In genomic region chr11:58923300-58923788, GRCh38 we compare ENCODE assay signal across 9 cellular contexts. TPM values are rescaled to one million over a fixed set of nuclear protein-coding genes. Genes with fewer than 3 reads are reported as not detected.
A peak's percentile ranks its signal among the peaks of the same experiment; 100 is the strongest.
DNase-seq lines count a peak whose midpoint lies in the region; ATAC-seq and TF ChIP-seq lines count a peak whose summit lies in the region.
"Had no signal": no experiment of that assay in that cellular context is flagged by ENCODE, and none has a peak within 500 bp of the region (broad histone marks: within the 10 kb centered on the region; RNA-seq: fewer than 3 reads in every experiment).

No MANE protein-coding gene starts in this region.

- H3K9me3 ChIP-seq in CD4-positive, CD25-positive, alpha-beta regulatory T cell (ENCODE audit: control insufficient read depth in 2 of 2, low read length in 2 of 2), result no peaks in the 10 kb centered on the region

- H3K27ac Mint-ChIP-seq in CD4-positive, CD25-positive, alpha-beta regulatory T cell, result peak overlapping the region in 1 of 3 donors; percentile 40
- H3K27ac Mint-ChIP-seq in nephron, result peak overlapping the region; percentile 17 to 81 (median 58)

- DNase-seq in CD4-positive, CD25-positive, alpha-beta regulatory T cell, result peak in 2 of 3 donors; percentile 4 to 44
- DNase-seq in NCI-H748 (lab: John Stamatoyannopoulos, UW; ENCODE audit: unreplicated experiment), result peak; percentile 71
- DNase-seq in choroid plexus epithelial cell (ENCODE audit: low read depth), result peak; percentile 35
- no peak for DNase-seq in NCI-H2196 (lab: John Stamatoyannopoulos, UW; ENCODE audit: unreplicated experiment)
- no peak for DNase-seq in ureter (ENCODE audit: low spot score)

- ATAC-seq in CD4-positive, CD25-positive, alpha-beta regulatory T cell (ENCODE audit: low read depth in 2 of 2), result no peak
- ATAC-seq in GM18502 (IDR thresholded peaks at IDR 0.05; ENCODE audit: poor library complexity, unreplicated experiment), result peak; percentile 87
- peak; percentile 84 for ATAC-seq in HG02798 (IDR thresholded peaks at IDR 0.05; ENCODE audit: poor library complexity, unreplicated experiment)

- H3K36me3 Mint-ChIP-seq in CD4-positive, CD25-positive, alpha-beta regulatory T cell, result no peaks in the 10 kb centered on the region
- no peaks in the 10 kb centered on the region for H3K36me3 Mint-ChIP-seq in nephron (ENCODE audit: low read depth)

- H3K27ac ChIP-seq in CD4-positive, CD25-positive, alpha-beta regulatory T cell (ENCODE audit: insufficient read depth, low read length, poor library complexity, severe bottlenecking), result no peak overlapping the region

- TF ChIP-seq CTCF in choroid plexus epithelial cell (conservative IDR thresholded peaks at IDR 0.05; ENCODE audit: low read depth, low read length), result peak; percentile 38
- TF ChIP-seq CTCF in nephron (IDR thresholded peaks at IDR 0.05; ENCODE audit: unreplicated experiment in 3 of 3), result peak; percentile 37 to 45 (median 39)

- H3K4me1 Mint-ChIP-seq in CD4-positive, CD25-positive, alpha-beta regulatory T cell, result peaks cover 0 to 19% (median 4%) of the 10 kb centered on the region in 4 donors
- peaks cover 31% of the 10 kb centered on the region for H3K4me1 Mint-ChIP-seq in nephron

- peaks cover 6% of the 10 kb centered on the region for H3K27me3 ChIP-seq in CD4-positive, CD25-positive, alpha-beta regulatory T cell (ENCODE audit: control insufficient read depth, insufficient read depth, low read length)

- peaks cover 0 to 2% (median 0%) of the 10 kb centered on the region in 7 donors for H3K9me3 Mint-ChIP-seq in CD4-positive, CD25-positive, alpha-beta regulatory T cell
- no peaks in the 10 kb centered on the region for H3K9me3 Mint-ChIP-seq in nephron

- no peaks in the 10 kb centered on the region for H3K4me1 ChIP-seq in CD4-positive, CD25-positive, alpha-beta regulatory T cell (ENCODE audit: control insufficient read depth, insufficient read depth, low read length, poor library complexity, severe bottlenecking)

- H3K4me3 ChIP-seq in CD4-positive, CD25-positive, alpha-beta regulatory T cell (ENCODE audit: low read depth, low read length), result no peak overlapping the region
- no peak overlapping the region for H3K4me3 ChIP-seq in choroid plexus epithelial cell (ENCODE audit: low read depth, low read length)

- no peaks in the 10 kb centered on the region for H3K36me3 ChIP-seq in CD4-positive, CD25-positive, alpha-beta regulatory T cell (ENCODE audit: control insufficient read depth, insufficient read depth, low read length)

- peaks cover 21% of the 10 kb centered on the region for H3K27me3 Mint-ChIP-seq in CD4-positive, CD25-positive, alpha-beta regulatory T cell
- H3K27me3 Mint-ChIP-seq in nephron (ENCODE audit: low read depth), result peaks cover 11% of the 10 kb centered on the region

- peak overlapping the region in 2 of 4 donors; percentile 31 to 65 for H3K4me3 Mint-ChIP-seq in CD4-positive, CD25-positive, alpha-beta regulatory T cell
- no peak overlapping the region for H3K4me3 Mint-ChIP-seq in nephron

RNA-seq across cellular contexts. Expression of gene GLYATL1, which starts 15.9 kb away (rescaled TPM):
- total RNA-seq in CD4-positive, CD25-positive, alpha-beta regulatory T cell, result not detected
- polyA plus RNA-seq in CD4-positive, CD25-positive, alpha-beta regulatory T cell, result not detected
- 2.4 TPM for total RNA-seq in ureter
- total RNA-seq: activated CD8-positive, alpha-beta memory T cell treated with anti-CD3 and anti-CD28 coated beads for 36 hours had no signal

Comparison
In these comparisons a context has a peak if more than half of its experiments do, and no peak if none do; other contexts are left out.
1. ATAC-seq: peak in GM18502 (single experiment) and HG02798 (single experiment); none in CD4-positive, CD25-positive, alpha-beta regulatory T cell (0 of 2).
2. DNase-seq: peak in CD4-positive, CD25-positive, alpha-beta regulatory T cell (2 of 3), NCI-H748 (single experiment) and choroid plexus epithelial cell (single experiment); none in NCI-H2196 (single experiment) and ureter (single experiment).